In genomic region chr4:162705130-162705803, GRCh38 we compare ENCODE assay signal across 17 cellular contexts.
DNase-seq lines count a peak whose midpoint lies in the region; ATAC-seq and TF ChIP-seq lines count a peak whose summit lies in the region.
"Had no signal": no experiment of that assay in that cellular context is flagged by ENCODE, and none has a peak within 500 bp of the region (broad histone marks: within the 10 kb centered on the region; RNA-seq: fewer than 3 reads in every experiment).

No MANE protein-coding gene starts in this region.

- TF ChIP-seq POLR2A in gastroesophageal sphincter (IDR thresholded peaks at IDR 0.05) = no peak

- H3K4me2 ChIP-seq in osteoblast (ENCODE audit: insufficient read depth, low read length) = no peak overlapping the region

- H2AFZ ChIP-seq in osteoblast (ENCODE audit: low read length) = no peak overlapping the region

- WGBS in aorta, 2 donors = 35 to 39% methylated on average over 2 of the region's 2 CpGs
- WGBS in gastroesophageal sphincter (ENCODE audit: low coverage in 1 of 2), 2 donors = 47 to 75% methylated on average over 2 of the region's 2 CpGs

- ATAC-seq in Right ventricle myocardium inferior (no peak), aorta (ENCODE audit: low FRiP score) (peak; percentile 44), gastroesophageal sphincter (no peak), GM19395 (IDR thresholded peaks at IDR 0.05; ENCODE audit: unreplicated experiment) (no peak)

- H3K36me3 ChIP-seq in cardiac muscle cell (no peaks in the 10 kb centered on the region), left ventricle myocardium inferior (no peaks in the 10 kb centered on the region), osteoblast (ENCODE audit: insufficient read depth, low read length) (no peaks in the 10 kb centered on the region), aorta (ENCODE audit: control insufficient read depth in 1 of 2, insufficient read depth in 2 of 2, low read length in 1 of 2) (no peaks in the 10 kb centered on the region), gastroesophageal sphincter (no peaks in the 10 kb centered on the region)
- H3K36me3 ChIP-seq: BLaER1, HAP-1 had no signal

- no peaks in the 10 kb centered on the region for H4K20me1 ChIP-seq in osteoblast (ENCODE audit: insufficient read depth, low read length)
- H4K20me1 ChIP-seq: BLaER1 had no signal

- H3K79me2 ChIP-seq in osteoblast (ENCODE audit: insufficient read depth, low read length) = no peaks in the 10 kb centered on the region

- no peak overlapping the region for H3K4me3 ChIP-seq in cardiac muscle cell
- H3K4me3 ChIP-seq in left ventricle myocardium inferior = peak overlapping the region; percentile 48
- H3K4me3 ChIP-seq in osteoblast (ENCODE audit: insufficient read depth, low read length) = no peak overlapping the region
- no peak overlapping the region for H3K4me3 ChIP-seq in aorta (ENCODE audit: low read length in 2 of 2)
- H3K4me3 ChIP-seq in gastroesophageal sphincter = no peak overlapping the region
- H3K4me3 ChIP-seq: BLaER1, HAP-1 had no signal

- H3K27ac ChIP-seq in cardiac muscle cell (peak overlapping the region; percentile 85), left ventricle myocardium inferior (replicated peaks) (peak overlapping the region; percentile 67), osteoblast (ENCODE audit: low read depth, low read length) (no peak overlapping the region), aorta (ENCODE audit: low read depth in 1 of 2, low read length in 2 of 2) (no peak overlapping the region), gastroesophageal sphincter (no peak overlapping the region)
- H3K27ac ChIP-seq: BLaER1, HL-60 had no signal

- H3K4me1 ChIP-seq in cardiac muscle cell (ENCODE audit: low read depth) (peaks cover 19% of the 10 kb centered on the region), left ventricle myocardium inferior (no peaks in the 10 kb centered on the region), osteoblast (ENCODE audit: insufficient read depth, low read length) (no peaks in the 10 kb centered on the region), aorta (ENCODE audit: control insufficient read depth in 1 of 2, insufficient read depth in 2 of 2, low read length in 2 of 2) (no peaks in the 10 kb centered on the region), gastroesophageal sphincter (no peaks in the 10 kb centered on the region)
- H3K4me1 ChIP-seq: Caco-2 had no signal

- TF ChIP-seq EP300 in gastroesophageal sphincter (IDR thresholded peaks at IDR 0.05) = no peak

- TF ChIP-seq CTCF in cardiac muscle cell (IDR thresholded peaks at IDR 0.05; ENCODE audit: low read depth, low read length) (no peak), left ventricle myocardium inferior (IDR thresholded peaks at IDR 0.05; ENCODE audit: borderline replicate concordance) (no peak), osteoblast (IDR thresholded peaks at IDR 0.05; ENCODE audit: extremely low read depth, low read depth, low read length) (no peak), gastroesophageal sphincter (IDR thresholded peaks at IDR 0.05) (no peak)

- no peaks in the 10 kb centered on the region for H3K27me3 ChIP-seq in cardiac muscle cell
- no peaks in the 10 kb centered on the region for H3K27me3 ChIP-seq in left ventricle myocardium inferior (ENCODE audit: low read depth)
- H3K27me3 ChIP-seq in osteoblast (ENCODE audit: insufficient read depth, low read length) = no peaks in the 10 kb centered on the region
- no peaks in the 10 kb centered on the region for H3K27me3 ChIP-seq in aorta (ENCODE audit: control insufficient read depth in 1 of 2, insufficient read depth in 2 of 2, low read length in 1 of 2)
- H3K27me3 ChIP-seq in gastroesophageal sphincter = no peaks in the 10 kb centered on the region
- H3K27me3 ChIP-seq: BLaER1 had no signal

- DNase-seq in cardiac muscle cell (ENCODE audit: low read depth in 1 of 2, low spot score in 1 of 2) (peak in 1 of 2 donors; percentile 2), Right ventricle myocardium inferior (ENCODE audit: missing footprints) (no peak), left ventricle myocardium inferior (no peak), osteoblast (ENCODE audit: insufficient read length, low spot score, missing footprints) (peak; percentile 10), aorta (no peak)
- DNase-seq: 8988T; AML-193; Caco-2; CD8-positive, alpha-beta memory T cell; DND-41; GDM1; HFFc6 had no signal

- H3K9me3 ChIP-seq in cardiac muscle cell (ENCODE audit: low read depth) (no peaks in the 10 kb centered on the region), left ventricle myocardium inferior (replicated peaks) (no peaks in the 10 kb centered on the region), osteoblast (ENCODE audit: low read depth, low read length) (peaks cover 2% of the 10 kb centered on the region), aorta (ENCODE audit: control insufficient read depth, low read length) (no peaks in the 10 kb centered on the region), gastroesophageal sphincter (no peaks in the 10 kb centered on the region)
- H3K9me3 ChIP-seq: BLaER1, Caco-2, HAP-1 had no signal

- intact Hi-C loops in Right ventricle myocardium inferior (cut with DNase I) (no loop called here), left ventricle myocardium inferior (cut with micrococcal nuclease) (no loop called here), aorta (cut with DNase I) (no loop called here)

Comparison
In these comparisons a context has a peak if more than half of its experiments do, and no peak if none do; other contexts are left out.
1. H3K27ac ChIP-seq: peak in cardiac muscle cell (single experiment) and left ventricle myocardium inferior (single experiment); none in osteoblast (single experiment), aorta (0 of 2) and gastroesophageal sphincter (0 of 4).